In genomic region chr19:48795055-48795854, GRCh38 we compare ENCODE assay signal across 8 cellular contexts. TPM values are rescaled to one million over a fixed set of nuclear protein-coding genes. Genes with fewer than 3 reads are reported as not detected.
A peak's percentile ranks its signal among the peaks of the same experiment; 100 is the strongest.
DNase-seq lines count a peak whose midpoint lies in the region; ATAC-seq and TF ChIP-seq lines count a peak whose summit lies in the region.

No MANE protein-coding gene starts in this region.

- peak overlapping the region; percentile 52 for H3K9ac ChIP-seq in PC-3 (ENCODE audit: low read length)
- peak overlapping the region in 1 of 2 donors; percentile 70 for H3K9ac ChIP-seq in mucosa of rectum (ENCODE audit: low read depth in 1 of 2, low read length in 2 of 2)

- ATAC-seq in GM21515 (IDR thresholded peaks at IDR 0.05; ENCODE audit: unreplicated experiment) (peak; percentile 72), PC-3 (peak; percentile 99)

- no peaks in the 10 kb centered on the region for H3F3A ChIP-seq in PC-3 (ENCODE audit: low read length, unreplicated experiment)

- POLR2A ChIA-PET in Caco-2 (lab: Charles Lee) (interaction anchor here (0.5 to 1.7 kb wide), 7 partner anchors 12 to 176 kb away, joined by 3 to 19 read pairs (median 4); partner anchors contain the start of genes BCAT2, HSD17B14 and SPHK2), PC-3 (lab: Charles Lee; ENCODE audit: unreplicated experiment) (interaction anchor here (0.5 to 0.7 kb wide), 2 partner anchors 57 to 77 kb away, joined by 3 read pairs; partner anchors contain the start of gene PPP1R15A)

- no peaks in the 10 kb centered on the region for H3K36me3 ChIP-seq in Caco-2 (ENCODE audit: control insufficient read depth, insufficient read depth, low read length)
- H3K36me3 ChIP-seq in PC-3 (ENCODE audit: low read depth, low read length), result no peaks in the 10 kb centered on the region; the same call in 1 of the 2 replicates
- peaks cover 0 to 6% of the 10 kb centered on the region in 2 donors for H3K36me3 ChIP-seq in mucosa of rectum (ENCODE audit: control insufficient read depth in 2 of 2, insufficient read depth in 2 of 2, low read length in 2 of 2)

- peaks cover 21% of the 10 kb centered on the region for H3K36me3 Mint-ChIP-seq in Caco-2 (ENCODE audit: insufficient read depth, unreplicated experiment)

- no peaks in the 10 kb centered on the region for H4K20me1 ChIP-seq in PC-3 (ENCODE audit: low read length)

- no peaks in the 10 kb centered on the region for H3K9me2 ChIP-seq in PC-3 (replicated peaks; ENCODE audit: low read length)

- no peaks in the 10 kb centered on the region for H3K27me3 ChIP-seq in Caco-2 (replicated peaks; ENCODE audit: control insufficient read depth, insufficient read depth, low read length)
- no peaks in the 10 kb centered on the region for H3K27me3 ChIP-seq in PC-3 (ENCODE audit: low read length)
- H3K27me3 ChIP-seq in mucosa of rectum (ENCODE audit: control insufficient read depth in 2 of 2, insufficient read depth in 2 of 2, low read length in 2 of 2), result no peaks in the 10 kb centered on the region

- CTCF ChIA-PET in Caco-2 (lab: Charles Lee), result interaction anchor here (0.5 to 3.5 kb wide), 33 partner anchors 9 to 333 kb away, joined by 3 to 77 read pairs (median 5); partner anchors contain the start of genes BCAT2, CA11, DHDH and GYS1
- CTCF ChIA-PET in PC-3 (lab: Charles Lee), result interaction anchor here (0.5 to 1.5 kb wide), 7 partner anchors 26 to 293 kb away, joined by 3 to 7 read pairs (median 3); partner anchors contain the start of gene HSD17B14

- H2AFZ ChIP-seq in PC-3 (ENCODE audit: low read length), result peak overlapping the region; percentile 78

- H3K27me3 Mint-ChIP-seq in Caco-2 (ENCODE audit: insufficient read depth, unreplicated experiment), result no peaks in the 10 kb centered on the region

- BruUV-seq in Caco-2 (replicated peaks; lab: Mats Ljungman, UMichigan) (no TSS peak), PC-3 (replicated peaks; lab: Mats Ljungman, UMichigan) (TSS peak; percentile 7)

- H3K27ac ChIP-seq in PC-3 (ENCODE audit: low read length) (no peak overlapping the region), mucosa of rectum (ENCODE audit: low read depth in 2 of 2, low read length in 2 of 2) (peak overlapping the region; percentile 59 to 67)

- H3K4me3 ChIP-seq in Caco-2 (ENCODE audit: low read depth, low read length) (peak overlapping the region; percentile 55), PC-3 (ENCODE audit: low read length) (peak overlapping the region; percentile 61), mucosa of rectum (ENCODE audit: low read length in 2 of 2) (peak overlapping the region; percentile 80 to 84)

- no peaks in the 10 kb centered on the region for H3K79me2 ChIP-seq in PC-3 (ENCODE audit: low read length)

- H3K4me1 ChIP-seq in Caco-2, result peaks cover 8% of the 10 kb centered on the region
- H3K4me1 ChIP-seq in PC-3 (ENCODE audit: insufficient read depth, low read length), result no peaks in the 10 kb centered on the region
- H3K4me1 ChIP-seq in mucosa of rectum (ENCODE audit: control insufficient read depth in 2 of 2, insufficient read depth in 2 of 2, low read length in 2 of 2), result peaks cover 2 to 3% of the 10 kb centered on the region in 2 donors

- peak overlapping the region; percentile 79 for H3K27ac Mint-ChIP-seq in Caco-2 (ENCODE audit: unreplicated experiment)

- H3K4me1 Mint-ChIP-seq in Caco-2 (ENCODE audit: low read depth, unreplicated experiment), result peaks cover 13% of the 10 kb centered on the region

- H3K9me3 ChIP-seq in Caco-2 (no peaks in the 10 kb centered on the region), PC-3 (ENCODE audit: low read length) (no peaks in the 10 kb centered on the region), mucosa of rectum (ENCODE audit: control insufficient read depth in 2 of 2, low read length in 2 of 2) (no peaks in the 10 kb centered on the region)

- TF ChIP-seq POLR2A in erythroblast (IDR thresholded peaks at IDR 0.05; ENCODE audit: low read length), result no peak

- peak; percentile 94 to 95 for TF ChIP-seq CTCF in Caco-2 (IDR thresholded peaks at IDR 0.05; ENCODE audit: insufficient read depth in 1 of 2, low read depth in 1 of 2, low read length in 1 of 2, severe bottlenecking in 1 of 2, unreplicated experiment in 1 of 2)
- peak; percentile 94 for TF ChIP-seq CTCF in PC-3 (conservative IDR thresholded peaks at IDR 0.05; ENCODE audit: low read depth, low read length)

- H3K9me3 Mint-ChIP-seq in Caco-2 (ENCODE audit: unreplicated experiment), result no peaks in the 10 kb centered on the region

- peak; percentile 95 for DNase-seq in Caco-2
- DNase-seq in HuH-7.5 (ENCODE audit: low spot score), result peak; percentile 91
- DNase-seq in PC-3, result peak; percentile 86
- peak; percentile 86 for DNase-seq in activated T-cell treated with anti-CD3 and anti-CD28 coated beads, Interleukin-2, amount 50 U/mL, for 1 hour
- peak; percentile 89 to 95 for DNase-seq in erythroblast (lab: John Stamatoyannopoulos, UW)
- peak; percentile 68 for DNase-seq in stimulated activated CD8-positive, alpha-beta memory T cell treated with anti-CD3 and anti-CD28 coated beads, Interleukin-4, amount 100 ng/mL, for 24 hours (ENCODE audit: low read depth)

- H3K4me3 Mint-ChIP-seq in Caco-2 (ENCODE audit: unreplicated experiment), result peak overlapping the region; percentile 83

- peak overlapping the region; percentile 80 for H3K4me2 ChIP-seq in PC-3 (ENCODE audit: low read length)

- intact Hi-C loops in Caco-2 (cut with micrococcal nuclease; ENCODE audit: unreplicated experiment) (loop anchor here (1.0 to 2.0 kb wide), 4 partner anchors 12 to 176 kb away; partner anchors contain the start of gene BCAT2), PC-3 (cut with micrococcal nuclease) (loop anchor here (1.0 kb wide), 1 partner anchor 40 kb away; no protein-coding TSS in a partner anchor)

RNA-seq across cellular contexts. Expression of gene BCAT2, which starts 15.6 kb away (rescaled TPM):
- total RNA-seq in Caco-2 (2022) (106 and 109 TPM in 2 replicates), PC-3 (2014; rRNA removed) (41.1 and 50.0 TPM in 2 replicates)

RNA-seq across cellular contexts. Expression of gene FGF21, which starts 39.9 kb away (rescaled TPM):
- total RNA-seq in Caco-2 (2022) (1.9 and 3.0 TPM in 2 replicates), PC-3 (2014; rRNA removed) (not detected in 2 replicates)

RNA-seq across cellular contexts. Expression of gene HSD17B14, which starts 41.0 kb away (rescaled TPM):
- total RNA-seq in Caco-2 (2022) (27.8 and 30.8 TPM in 2 replicates), PC-3 (2014; rRNA removed) (15.0 and 15.4 TPM in 2 replicates)

RNA-seq across cellular contexts. Expression of gene FUT1, which starts 42.8 kb away (rescaled TPM):
- total RNA-seq in Caco-2 (2022) (26.1 and 30.5 TPM in 2 replicates), PC-3 (2014; rRNA removed) (4.6 and 4.8 TPM in 2 replicates)

RNA-seq across cellular contexts. Expression of gene IZUMO1, which starts 48.5 kb away (rescaled TPM):
- 8.9 and 10.3 TPM in 2 replicates for total RNA-seq in Caco-2 (2022)
- not detected in 2 replicates for total RNA-seq in PC-3 (2014; rRNA removed)
